In genomic region chr2:233183869-233184418, GRCh38 we compare ENCODE assay signal across 25 cellular contexts.
DNase-seq lines count a peak whose midpoint lies in the region; ATAC-seq, FAIRE-seq and TF ChIP-seq lines count a peak whose summit lies in the region.
"Had no signal": no experiment of that assay in that cellular context is flagged by ENCODE, and none has a peak within 500 bp of the region (broad histone marks: within the 10 kb centered on the region; RNA-seq: fewer than 3 reads in every experiment).

No MANE protein-coding gene starts in this region.

- DNase-seq in activated naive CD8-positive, alpha-beta T cell treated with anti-CD3 and anti-CD28 coated beads, Interleukin-2, amount 10 ng/mL, durations not matched to agents 7 days and 5 days = no peak
- DNase-seq in activated naive CD8-positive, alpha-beta T cell treated with anti-CD3 and anti-CD28 coated beads, Interleukin-2, amount 50 U/mL, for 24 hours = no peak
- DNase-seq in T-helper 17 cell = no peak
- DNase-seq in HepG2 (ENCODE audit: low spot score) = peak; percentile 35
- no peak for DNase-seq in stimulated activated naive B cell treated with anti-CD40 and anti-IgM and Interleukin-4, amounts not matched to agents 10 μg/mL and 1 μg/mL and 100 μg/mL, for 72 hours
- DNase-seq in stimulated activated CD4-positive, alpha-beta T cell treated with anti-CD3 and anti-CD28 coated beads, Interleukin-4, amount 100 ng/mL, for 1 hour = no peak
- no peak for DNase-seq in stimulated activated CD4-positive, alpha-beta T cell treated with anti-CD3 and anti-CD28 coated beads, Interleukin-2, amount 100 ng/mL, for 48 hours
- no peak for DNase-seq in G401 (ENCODE audit: low spot score)
- DNase-seq: activated CD4-positive, alpha-beta memory T cell treated with anti-CD3 and anti-CD28 coated beads, Interleukin-2, amount 10 ng/mL, durations not matched to agents 7 days and 5 days; activated T-cell treated with anti-CD3 and anti-CD28 coated beads, Interleukin-2, amount 50 U/mL, for 1 hour; CD4-positive, alpha-beta T cell; DMS153; effector CD8-positive, alpha-beta T cell; foreskin fibroblast; left cardiac atrium; mesendoderm; NCI-H2081; NCI-H345; NCI-H82; ovary; sigmoid colon; T1000; transverse colon had no signal

- TF ChIP-seq POLR2A in HepG2 (IDR thresholded peaks at IDR 0.05; ENCODE audit: insufficient read depth in 1 of 2, low read depth in 2 of 2, low read length in 2 of 2) = no peak

- no peak for ATAC-seq in activated naive CD8-positive, alpha-beta T cell treated with anti-CD3 and anti-CD28 coated beads, Interleukin-2, amount 10 ng/mL, durations not matched to agents 7 days and 5 days (ENCODE audit: low read depth)
- ATAC-seq in activated naive CD8-positive, alpha-beta T cell treated with anti-CD3 and anti-CD28 coated beads, Interleukin-2, amount 50 U/mL, for 24 hours = no peak
- no peak for ATAC-seq in T-helper 17 cell
- ATAC-seq in HepG2 = peak; percentile 95
- ATAC-seq in stimulated activated naive B cell treated with anti-CD40 and anti-IgM and Interleukin-4, amounts not matched to agents 10 μg/mL and 1 μg/mL and 100 μg/mL, for 72 hours (replicated peaks) = no peak

- H3K4me2 ChIP-seq in HepG2 (ENCODE audit: low read depth, low read length) = no peak overlapping the region

- H3K9ac ChIP-seq in HepG2 (ENCODE audit: insufficient read depth, low read depth, low read length) = no peak overlapping the region

- no peaks in the 10 kb centered on the region for H3K9me3 Mint-ChIP-seq in activated naive CD8-positive, alpha-beta T cell treated with anti-CD3 and anti-CD28 coated beads, Interleukin-2, amount 10 ng/mL, durations not matched to agents 7 days and 5 days
- H3K9me3 Mint-ChIP-seq in activated naive CD8-positive, alpha-beta T cell treated with anti-CD3 and anti-CD28 coated beads, Interleukin-2, amount 50 U/mL, for 24 hours = no peaks in the 10 kb centered on the region
- H3K9me3 Mint-ChIP-seq in stimulated activated naive B cell treated with anti-CD40 and anti-IgM and Interleukin-4, amounts not matched to agents 10 μg/mL and 1 μg/mL and 100 μg/mL, for 72 hours = no peaks in the 10 kb centered on the region
- H3K9me3 Mint-ChIP-seq: activated CD4-positive, alpha-beta memory T cell treated with anti-CD3 and anti-CD28 coated beads, Interleukin-2, amount 10 ng/mL, durations not matched to agents 7 days and 5 days; CD4-positive, alpha-beta T cell had no signal

- CTCF ChIA-PET in HepG2 (lab: Yijun Ruan, JAX; ENCODE audit: low intra/inter-chr PET ratio, low total read pairs) = no interaction called here

- peak in 1 of 2 experiments; percentile 32; a peak in 1 of 4 replicates for TF ChIP-seq EP300 in HepG2 (IDR thresholded peaks at IDR 0.05; ENCODE audit: low read depth in 2 of 2, low read length in 2 of 2)
- no peak for TF ChIP-seq EP300 in HepG2 (CRISPR knock-in tag; IDR thresholded peaks at IDR 0.05; ENCODE audit: borderline replicate concordance)

- peaks cover 15% of the 10 kb centered on the region for H3K4me1 ChIP-seq in HepG2 (ENCODE audit: insufficient read depth, low read length)
- H3K4me1 ChIP-seq: sigmoid colon had no signal

- no peaks in the 10 kb centered on the region for H3K79me2 ChIP-seq in HepG2 (ENCODE audit: insufficient read depth, low read length)

- 47% methylated on average over 7 of the region's 9 CpGs for WGBS in HepG2 (ENCODE audit: low lambda C conversion rate)

- peak; percentile 80 for FAIRE-seq in HepG2 (lab: Jason Lieb, UNC)
- FAIRE-seq: G401.6 had no signal

- TF ChIP-seq RAD21 in HepG2 (CRISPR knock-in tag; IDR thresholded peaks at IDR 0.05) = no peak

- peaks cover 43% of the 10 kb centered on the region for H3K36me3 Mint-ChIP-seq in activated naive CD8-positive, alpha-beta T cell treated with anti-CD3 and anti-CD28 coated beads, Interleukin-2, amount 10 ng/mL, durations not matched to agents 7 days and 5 days
- H3K36me3 Mint-ChIP-seq in activated naive CD8-positive, alpha-beta T cell treated with anti-CD3 and anti-CD28 coated beads, Interleukin-2, amount 50 U/mL, for 24 hours (ENCODE audit: low read depth) = peaks cover 48% of the 10 kb centered on the region
- peaks cover 18% of the 10 kb centered on the region for H3K36me3 Mint-ChIP-seq in T-helper 17 cell (ENCODE audit: low read depth)
- peaks cover 77 to 83% of the 10 kb centered on the region in 2 donors for H3K36me3 Mint-ChIP-seq in stimulated activated naive B cell treated with anti-CD40 and anti-IgM and Interleukin-4, amounts not matched to agents 10 μg/mL and 1 μg/mL and 100 μg/mL, for 72 hours

- peaks cover 5% of the 10 kb centered on the region for H3K4me1 Mint-ChIP-seq in activated naive CD8-positive, alpha-beta T cell treated with anti-CD3 and anti-CD28 coated beads, Interleukin-2, amount 10 ng/mL, durations not matched to agents 7 days and 5 days
- H3K4me1 Mint-ChIP-seq in activated naive CD8-positive, alpha-beta T cell treated with anti-CD3 and anti-CD28 coated beads, Interleukin-2, amount 50 U/mL, for 24 hours = no peaks in the 10 kb centered on the region
- peaks cover 11% of the 10 kb centered on the region for H3K4me1 Mint-ChIP-seq in T-helper 17 cell
- peaks cover 39 to 55% of the 10 kb centered on the region in 2 donors for H3K4me1 Mint-ChIP-seq in stimulated activated naive B cell treated with anti-CD40 and anti-IgM and Interleukin-4, amounts not matched to agents 10 μg/mL and 1 μg/mL and 100 μg/mL, for 72 hours

- no peak overlapping the region for H2AFZ ChIP-seq in HepG2 (ENCODE audit: low read length)

- H3K4me3 ChIP-seq in HepG2 (replicated peaks in 1 of 3; ENCODE audit: insufficient read depth in 1 of 3, low read depth in 2 of 3, low read length in 3 of 3) = no peak overlapping the region
- H3K4me3 ChIP-seq: ovary, sigmoid colon, transverse colon had no signal

- no peaks in the 10 kb centered on the region for H3K27me3 Mint-ChIP-seq in activated naive CD8-positive, alpha-beta T cell treated with anti-CD3 and anti-CD28 coated beads, Interleukin-2, amount 10 ng/mL, durations not matched to agents 7 days and 5 days
- no peaks in the 10 kb centered on the region for H3K27me3 Mint-ChIP-seq in activated naive CD8-positive, alpha-beta T cell treated with anti-CD3 and anti-CD28 coated beads, Interleukin-2, amount 50 U/mL, for 24 hours
- H3K27me3 Mint-ChIP-seq in T-helper 17 cell = no peaks in the 10 kb centered on the region
- no peaks in the 10 kb centered on the region for H3K27me3 Mint-ChIP-seq in stimulated activated naive B cell treated with anti-CD40 and anti-IgM and Interleukin-4, amounts not matched to agents 10 μg/mL and 1 μg/mL and 100 μg/mL, for 72 hours
- H3K27me3 Mint-ChIP-seq: activated CD4-positive, alpha-beta memory T cell treated with anti-CD3 and anti-CD28 coated beads, Interleukin-2, amount 10 ng/mL, durations not matched to agents 7 days and 5 days; CD4-positive, alpha-beta T cell had no signal

- H3K36me3 ChIP-seq in HepG2 (replicated peaks in 1 of 2; ENCODE audit: control insufficient read depth in 1 of 2, insufficient read depth in 2 of 2, low read length in 2 of 2) = peaks cover 32 to 67% of the 10 kb centered on the region in 2 experiments
- H3K36me3 ChIP-seq: ovary, sigmoid colon, transverse colon had no signal

- intact Hi-C loops in HepG2 (cut with micrococcal nuclease; ENCODE audit: unreplicated experiment) = no loop called here

- H3K4me3 Mint-ChIP-seq in activated naive CD8-positive, alpha-beta T cell treated with anti-CD3 and anti-CD28 coated beads, Interleukin-2, amount 10 ng/mL, durations not matched to agents 7 days and 5 days = no peak overlapping the region
- no peak overlapping the region for H3K4me3 Mint-ChIP-seq in activated naive CD8-positive, alpha-beta T cell treated with anti-CD3 and anti-CD28 coated beads, Interleukin-2, amount 50 U/mL, for 24 hours
- no peak overlapping the region for H3K4me3 Mint-ChIP-seq in T-helper 17 cell
- no peak overlapping the region for H3K4me3 Mint-ChIP-seq in stimulated activated naive B cell treated with anti-CD40 and anti-IgM and Interleukin-4, amounts not matched to agents 10 μg/mL and 1 μg/mL and 100 μg/mL, for 72 hours
- H3K4me3 Mint-ChIP-seq: activated CD4-positive, alpha-beta memory T cell treated with anti-CD3 and anti-CD28 coated beads, Interleukin-2, amount 10 ng/mL, durations not matched to agents 7 days and 5 days; CD4-positive, alpha-beta T cell had no signal

- in situ Hi-C loops in HepG2 (cut with HindIII; ENCODE audit: extremely low pct_ligation_motif_present, low pct_unique_long_range_greater_than_20kb) = no loop called here
- in situ Hi-C loops in G401 (cut with HindIII; ENCODE audit: low sequenced_read_pairs) = no loop called here

- no peak for TF ChIP-seq CTCF in HepG2 (CRISPR knock-in tag; IDR thresholded peaks at IDR 0.05)

- no peaks in the 10 kb centered on the region for H3K9me3 ChIP-seq in T-helper 17 cell (ENCODE audit: control insufficient read depth, low read length, poor library complexity, severe bottlenecking)
- H3K9me3 ChIP-seq in HepG2 (ENCODE audit: low read length) = no peaks in the 10 kb centered on the region
- H3K9me3 ChIP-seq: ovary, sigmoid colon, transverse colon had no signal

- H4K20me1 ChIP-seq in HepG2 (ENCODE audit: insufficient read depth, low read length) = no peaks in the 10 kb centered on the region

- BruUV-seq in HepG2 (replicated peaks; lab: Mats Ljungman, UMichigan) = no TSS peak

- H3K27ac Mint-ChIP-seq in activated naive CD8-positive, alpha-beta T cell treated with anti-CD3 and anti-CD28 coated beads, Interleukin-2, amount 10 ng/mL, durations not matched to agents 7 days and 5 days = peak overlapping the region; percentile 34
- no peak overlapping the region for H3K27ac Mint-ChIP-seq in activated naive CD8-positive, alpha-beta T cell treated with anti-CD3 and anti-CD28 coated beads, Interleukin-2, amount 50 U/mL, for 24 hours
- H3K27ac Mint-ChIP-seq in T-helper 17 cell = peak overlapping the region; percentile 21
- H3K27ac Mint-ChIP-seq in stimulated activated naive B cell treated with anti-CD40 and anti-IgM and Interleukin-4, amounts not matched to agents 10 μg/mL and 1 μg/mL and 100 μg/mL, for 72 hours = peak overlapping the region; percentile 90
- H3K27ac Mint-ChIP-seq: activated CD4-positive, alpha-beta memory T cell treated with anti-CD3 and anti-CD28 coated beads, Interleukin-2, amount 10 ng/mL, durations not matched to agents 7 days and 5 days; CD4-positive, alpha-beta T cell had no signal

- H3K27ac ChIP-seq in HepG2 (ENCODE audit: extremely low read length, insufficient read depth, low read length) = peak overlapping the region; percentile 13
- H3K27ac ChIP-seq: ovary, RWPE1, sigmoid colon, transverse colon had no signal

- POLR2A ChIA-PET in activated naive CD8-positive, alpha-beta T cell treated with anti-CD3 and anti-CD28 coated beads, Interleukin-2, amount 10 ng/mL, durations not matched to agents 7 days and 5 days (lab: Charles Lee) = no interaction called here
- POLR2A ChIA-PET in HepG2 (lab: Yijun Ruan, JAX) = no interaction called here

- H3K27me3 ChIP-seq in HepG2 (ENCODE audit: control insufficient read depth in 1 of 2, insufficient read depth in 2 of 2, low read length in 2 of 2) = no peaks in the 10 kb centered on the region
- H3K27me3 ChIP-seq: ovary, sigmoid colon, transverse colon had no signal
